In genomic region chr13:27997904-27998522, GRCh38 we compare ENCODE assay signal across 8 cellular contexts. TPM values are rescaled to one million over a fixed set of nuclear protein-coding genes. Genes with fewer than 3 reads are reported as not detected.
A peak's percentile ranks its signal among the peaks of the same experiment; 100 is the strongest.
DNase-seq lines count a peak whose midpoint lies in the region; ATAC-seq, FAIRE-seq and TF ChIP-seq lines count a peak whose summit lies in the region.

No MANE protein-coding gene starts in this region.

- H3K4me1 ChIP-seq in adipocyte (ENCODE audit: control insufficient read depth, insufficient read depth, low read length) (no peaks in the 10 kb centered on the region), HepG2 (ENCODE audit: insufficient read depth, low read length) (peaks cover 8% of the 10 kb centered on the region; the same call in 1 of the 2 replicates), spleen (no peaks in the 10 kb centered on the region)

- no peak for TF ChIP-seq POLR2A in HepG2 (IDR thresholded peaks at IDR 0.05; ENCODE audit: insufficient read depth in 1 of 2, low read depth in 2 of 2, low read length in 2 of 2)
- no peak for TF ChIP-seq POLR2A in spleen (IDR thresholded peaks at IDR 0.05)

- ATAC-seq in HepG2, result peak; percentile 94

- H3K4me2 ChIP-seq in HepG2 (ENCODE audit: low read depth, low read length), result no peak overlapping the region

- peaks cover 18% of the 10 kb centered on the region for H3K27me3 ChIP-seq in adipocyte (replicated peaks; ENCODE audit: control insufficient read depth, insufficient read depth, low read length)
- no peaks in the 10 kb centered on the region for H3K27me3 ChIP-seq in HepG2 (ENCODE audit: control insufficient read depth in 1 of 2, insufficient read depth in 2 of 2, low read length in 2 of 2)
- no peaks in the 10 kb centered on the region for H3K27me3 ChIP-seq in spleen (replicated peaks in 1 of 7)

- no peak overlapping the region for H2AFZ ChIP-seq in HepG2 (ENCODE audit: low read length)

- WGBS in HepG2 (ENCODE audit: low lambda C conversion rate), result 2% methylated on average over 7 of the region's 7 CpGs
- WGBS in spleen, 5 donors, result 66 to 76% (median 69%) methylated on average over 7 of the region's 7 CpGs

- H3K36me3 Mint-ChIP-seq in immature natural killer cell, result no peaks in the 10 kb centered on the region

- H3K4me3 ChIP-seq in AG10803 (ENCODE audit: low read length) (no peak overlapping the region), adipocyte (ENCODE audit: low read length) (no peak overlapping the region), HepG2 (replicated peaks in 1 of 3; ENCODE audit: insufficient read depth in 1 of 3, low read depth in 2 of 3, low read length in 3 of 3) (no peak overlapping the region), spleen (no peak overlapping the region)

- TF ChIP-seq RAD21 in HepG2 (CRISPR knock-in tag; IDR thresholded peaks at IDR 0.05), result peak; percentile 58; the same call in 1 of the 2 replicates

- peak; percentile 74 for FAIRE-seq in HepG2 (lab: Jason Lieb, UNC)

- H3K36me3 ChIP-seq in adipocyte (ENCODE audit: control insufficient read depth, insufficient read depth, low read length, severe bottlenecking) (no peaks in the 10 kb centered on the region), HepG2 (replicated peaks in 1 of 2; ENCODE audit: control insufficient read depth in 1 of 2, insufficient read depth in 2 of 2, low read length in 2 of 2) (no peaks in the 10 kb centered on the region), spleen (no peaks in the 10 kb centered on the region)

- POLR2A ChIA-PET in HepG2 (lab: Yijun Ruan, JAX), result no interaction called here

- CTCF ChIA-PET in HepG2 (lab: Yijun Ruan, JAX; ENCODE audit: low intra/inter-chr PET ratio, low total read pairs), result interaction anchor here (0.9 to 1.6 kb wide), 2 partner anchors 129 to 636 kb away, joined by 3 to 5 read pairs; no protein-coding TSS in a partner anchor

- H3K79me2 ChIP-seq in HepG2 (ENCODE audit: insufficient read depth, low read length), result no peaks in the 10 kb centered on the region

- TF ChIP-seq EP300 in HepG2 (IDR thresholded peaks at IDR 0.05; ENCODE audit: low read depth in 2 of 2, low read length in 2 of 2), result no peak
- TF ChIP-seq EP300 in HepG2 (CRISPR knock-in tag; IDR thresholded peaks at IDR 0.05; ENCODE audit: borderline replicate concordance), result no peak

- no peaks in the 10 kb centered on the region for H3K4me1 Mint-ChIP-seq in immature natural killer cell

- H4K20me1 ChIP-seq in HepG2 (ENCODE audit: insufficient read depth, low read length), result no peaks in the 10 kb centered on the region

- DNase-seq in AG10803 (ENCODE audit: low read depth) (peak; percentile 43), GM13977 (ENCODE audit: low spot score) (peak; percentile 60), NCI-H226 (peak; percentile 16), adipocyte (ENCODE audit: low read depth) (peak; percentile 35), HepG2 (ENCODE audit: low spot score) (peak; percentile 48), NCI-H2029 treated with DMSO at 0.1 percent for 48 hours (lab: John Stamatoyannopoulos, UW) (no peak), spleen (no peak), immature natural killer cell (no peak)

- no peak overlapping the region for H3K27ac ChIP-seq in HepG2 (ENCODE audit: extremely low read length, insufficient read depth, low read length)
- no peak overlapping the region for H3K27ac ChIP-seq in spleen

- in situ Hi-C loops in GM13977 (cut with MboI; ENCODE audit: low pct_unique_long_range_greater_than_20kb, low sequenced_read_pairs, unreplicated experiment) (no loop called here), HepG2 (cut with HindIII; ENCODE audit: extremely low pct_ligation_motif_present, low pct_unique_long_range_greater_than_20kb) (loop anchor here (25.0 kb wide), 1 partner anchor 511 kb away; no protein-coding TSS in a partner anchor)

- H3K27ac Mint-ChIP-seq in immature natural killer cell, result no peak overlapping the region

- H3K4me3 Mint-ChIP-seq in immature natural killer cell, result no peak overlapping the region

- H3K9me3 ChIP-seq in adipocyte (ENCODE audit: control insufficient read depth, low read length) (no peaks in the 10 kb centered on the region), HepG2 (ENCODE audit: low read length) (no peaks in the 10 kb centered on the region), spleen (no peaks in the 10 kb centered on the region)

- peak overlapping the region; percentile 60 for H3K9ac ChIP-seq in adipocyte (ENCODE audit: low read length)
- no peak overlapping the region for H3K9ac ChIP-seq in HepG2 (ENCODE audit: insufficient read depth, low read depth, low read length)

- H3K27me3 Mint-ChIP-seq in immature natural killer cell (ENCODE audit: low read depth in 3 of 3), result peaks cover 0 to 8% (median 2%) of the 10 kb centered on the region in 3 donors

- no peaks in the 10 kb centered on the region for H3K9me3 Mint-ChIP-seq in immature natural killer cell

- intact Hi-C loops in HepG2 (cut with micrococcal nuclease; ENCODE audit: unreplicated experiment), result loop anchor here (5.0 kb wide), 2 partner anchors 166 to 626 kb away; no protein-coding TSS in a partner anchor
- intact Hi-C loops in spleen (cut with DNase I; ENCODE audit: low total_unique reads), result no loop called here

- no TSS peak for BruUV-seq in HepG2 (replicated peaks; lab: Mats Ljungman, UMichigan)

- peak; percentile 50 for TF ChIP-seq CTCF in AG10803 (conservative IDR thresholded peaks at IDR 0.05; ENCODE audit: low read length)
- TF ChIP-seq CTCF in GM13977 (IDR thresholded peaks at IDR 0.05; ENCODE audit: extremely low read depth, insufficient read depth, missing control alignments), result peak; percentile 54
- peak; percentile 78 for TF ChIP-seq CTCF in HepG2 (CRISPR knock-in tag; IDR thresholded peaks at IDR 0.05)
- TF ChIP-seq CTCF in spleen (IDR thresholded peaks at IDR 0.05 in 8 of 11, conservative IDR thresholded peaks at IDR 0.05 in 3 of 11), result peak in 5 of 11 experiments; percentile 12 to 23 (median 17)

TF ChIP-seq in HepG2, 621 proteins besides CTCF, POLR2A, EP300 and RAD21 (continues in another document):
- no peak for TF ChIP-seq FOXA1 (IDR thresholded peaks at IDR 0.05)
- no peak for TF ChIP-seq FOXA1 (CRISPR knock-in tag; IDR thresholded peaks at IDR 0.05)
- TF ChIP-seq ZNF33A (CRISPR knock-in tag; IDR thresholded peaks at IDR 0.05; ENCODE audit: borderline replicate concordance), result no peak
- TF ChIP-seq SMC3 (IDR thresholded peaks at IDR 0.05; ENCODE audit: low read length), result peak; percentile 52; the same call in 1 of the 2 replicates
- TF ChIP-seq ZFX (CRISPR knock-in tag; IDR thresholded peaks at IDR 0.05; ENCODE audit: low read depth), result peak; percentile 69

RNA-seq across cellular contexts. Expression of gene URAD, which starts 9.5 kb away (rescaled TPM):
- total RNA-seq in HepG2 (2016; rRNA removed; fragmentation: Illumina TruSeq; extraction: Trizol) (not detected in 2 replicates), spleen (1 to 10 TPM in 1 of 7 donors, not detected in 6; 1.3 TPM)
- not detected in 2 replicates for total RNA-seq in HepG2 (2016; cell fraction: cytosol; rRNA removed; fragmentation: Illumina TruSeq; extraction: Trizol; ENCODE audit: low read depth)
- total RNA-seq in HepG2 (2016; cell fraction: insoluble cytoplasmic fraction; rRNA removed; fragmentation: Illumina TruSeq; extraction: Trizol), result not detected in 2 replicates
- total RNA-seq in HepG2 (2016; cell fraction: membrane; rRNA removed; fragmentation: Illumina TruSeq; extraction: Trizol), result not detected in 2 replicates
- total RNA-seq in HepG2 (2016; cell fraction: nucleus; rRNA removed; fragmentation: Illumina TruSeq; extraction: Trizol), result not detected in 2 replicates
- polyA plus RNA-seq in HepG2 (2011; rRNA removed) (not detected in 2 replicates), spleen (under 1 TPM in 1 of 3 donors, not detected in 2; 0.20 TPM), immature natural killer cell (not detected)
- polyA plus RNA-seq in HepG2 (2011; cell fraction: cytosol; rRNA removed), result not detected in 2 replicates
- not detected in 2 replicates for polyA plus RNA-seq in HepG2 (2011; cell fraction: nucleus; rRNA removed)
- not detected in 2 replicates for polyA plus RNA-seq in HepG2 (2012)
- not detected in 2 replicates for polyA plus RNA-seq in HepG2 (2016; cell fraction: cytosol; fragmentation: Illumina TruSeq; extraction: Trizol; ENCODE audit: low read depth)
- not detected in 2 replicates for polyA plus RNA-seq in HepG2 (2016; cell fraction: insoluble cytoplasmic fraction; fragmentation: Illumina TruSeq; extraction: Trizol; ENCODE audit: low read depth)
- polyA plus RNA-seq in HepG2 (2016; cell fraction: membrane; fragmentation: Illumina TruSeq; extraction: Trizol; ENCODE audit: low read depth), result not detected in 2 replicates
- not detected in 2 replicates for polyA plus RNA-seq in HepG2 (2016; cell fraction: nucleus; fragmentation: Illumina TruSeq; extraction: Trizol; ENCODE audit: insufficient read depth, low read depth)
- polyA minus RNA-seq in HepG2 (2011; rRNA and poly(A)+ RNA removed; ENCODE audit: low replicate concordance), result not detected in 2 replicates
- polyA minus RNA-seq in HepG2 (2011; cell fraction: cytosol; rRNA and poly(A)+ RNA removed), result not detected in 2 replicates
- polyA minus RNA-seq in HepG2 (2011; cell fraction: nucleus; rRNA and poly(A)+ RNA removed), result not detected in 2 replicates

RNA-seq across cellular contexts. Expression of gene CDX2, which starts 28.9 kb away (rescaled TPM):
- total RNA-seq in HepG2 (2016; rRNA removed; fragmentation: Illumina TruSeq; extraction: Trizol) (0.04 TPM in 1 of 2 replicates, not detected in the other), spleen (not detected)
- total RNA-seq in HepG2 (2016; cell fraction: cytosol; rRNA removed; fragmentation: Illumina TruSeq; extraction: Trizol; ENCODE audit: low read depth), result 0.09 TPM in 1 of 2 replicates, not detected in the other
- 0.04 TPM in 1 of 2 replicates, not detected in the other for total RNA-seq in HepG2 (2016; cell fraction: insoluble cytoplasmic fraction; rRNA removed; fragmentation: Illumina TruSeq; extraction: Trizol)
- total RNA-seq in HepG2 (2016; cell fraction: membrane; rRNA removed; fragmentation: Illumina TruSeq; extraction: Trizol), result 0.14 and 0.25 TPM in 2 replicates
- not detected in 2 replicates for total RNA-seq in HepG2 (2016; cell fraction: nucleus; rRNA removed; fragmentation: Illumina TruSeq; extraction: Trizol)
- polyA plus RNA-seq in HepG2 (2011; rRNA removed) (not detected in 2 replicates), spleen (under 1 TPM in 2 of 3 donors, not detected in 1; 0.02 to 0.03 TPM), immature natural killer cell (not detected)
- not detected in 2 replicates for polyA plus RNA-seq in HepG2 (2011; cell fraction: cytosol; rRNA removed)
- polyA plus RNA-seq in HepG2 (2011; cell fraction: nucleus; rRNA removed), result 0.27 TPM in 1 of 2 replicates, not detected in the other
- polyA plus RNA-seq in HepG2 (2012), result not detected in 2 replicates
- polyA plus RNA-seq in HepG2 (2016; cell fraction: cytosol; fragmentation: Illumina TruSeq; extraction: Trizol; ENCODE audit: low read depth), result 0.02 and 0.08 TPM in 2 replicates
- polyA plus RNA-seq in HepG2 (2016; cell fraction: insoluble cytoplasmic fraction; fragmentation: Illumina TruSeq; extraction: Trizol; ENCODE audit: low read depth), result not detected in 2 replicates
- 0.22 TPM in 1 of 2 replicates, not detected in the other for polyA plus RNA-seq in HepG2 (2016; cell fraction: membrane; fragmentation: Illumina TruSeq; extraction: Trizol; ENCODE audit: low read depth)
- polyA plus RNA-seq in HepG2 (2016; cell fraction: nucleus; fragmentation: Illumina TruSeq; extraction: Trizol; ENCODE audit: insufficient read depth, low read depth), result not detected in 2 replicates
- polyA minus RNA-seq in HepG2 (2011; rRNA and poly(A)+ RNA removed; ENCODE audit: low replicate concordance), result not detected in 2 replicates
- polyA minus RNA-seq in HepG2 (2011; cell fraction: cytosol; rRNA and poly(A)+ RNA removed), result not detected in 2 replicates
- 0.13 TPM in 1 of 2 replicates, not detected in the other for polyA minus RNA-seq in HepG2 (2011; cell fraction: nucleus; rRNA and poly(A)+ RNA removed)

Comparison
In these comparisons a context has a peak if more than half of its experiments do, and no peak if none do; other contexts are left out.
1. DNase-seq: peak in AG10803 (single experiment), GM13977 (single experiment), NCI-H226 (single experiment), adipocyte (single experiment) and HepG2 (single experiment); none in NCI-H2029 treated with DMSO at 0.1 percent for 48 hours (single experiment), spleen (single experiment) and immature natural killer cell (0 of 3).